8 cellular contexts compared by ENCODE assay signal in the genomic region with DNA sequence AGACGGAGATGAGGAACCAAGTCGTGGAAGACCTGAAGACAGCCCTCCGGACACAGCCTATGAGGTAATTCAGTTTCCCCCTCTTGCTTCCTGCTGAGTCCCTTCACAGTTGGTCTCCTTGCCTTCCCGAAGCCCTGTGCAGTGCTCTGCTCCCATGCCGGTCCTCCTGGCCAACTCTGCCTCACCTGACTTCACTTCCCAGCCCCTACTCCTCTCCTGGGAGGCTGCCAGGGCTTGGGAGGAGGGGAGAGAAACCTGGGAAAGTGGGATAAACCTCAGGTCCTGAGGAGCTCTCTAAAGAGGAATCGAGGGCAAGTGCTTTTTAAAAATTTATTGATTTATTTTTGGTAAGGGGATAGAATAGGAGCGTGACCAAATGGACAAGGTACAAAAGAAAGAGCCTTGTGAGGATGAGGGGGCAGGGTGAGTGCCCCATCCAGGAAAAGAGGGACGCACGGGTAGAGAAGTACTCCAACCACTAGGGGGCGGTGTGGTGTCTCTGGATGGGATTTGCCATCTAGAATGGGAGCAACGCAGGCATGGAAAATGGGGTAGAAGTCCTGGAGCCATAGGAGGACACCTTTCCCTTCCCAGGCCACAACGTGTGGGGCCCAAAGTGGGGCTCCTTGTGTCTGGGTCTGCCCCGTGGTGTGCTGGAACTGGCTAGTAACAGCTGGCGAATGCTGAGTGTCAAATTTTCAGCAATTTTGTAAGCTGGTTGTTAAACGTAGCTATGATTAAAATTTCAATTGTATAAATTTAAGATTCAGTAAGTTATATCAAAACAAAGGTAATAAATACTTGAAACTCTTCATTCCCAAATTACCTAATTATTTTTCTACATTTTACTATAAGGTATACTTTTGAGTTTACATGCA.
DNase-seq lines count a peak whose midpoint lies in the region; ATAC-seq and TF ChIP-seq lines count a peak whose summit lies in the region.

No MANE protein-coding gene starts in this region.

- 71% methylated on average over 15 of the region's 15 CpGs for WGBS in smooth muscle cell (ENCODE audit: low lambda C conversion rate)

- no peak overlapping the region for H3K27ac ChIP-seq in CD4-positive, CD25-positive, alpha-beta regulatory T cell (ENCODE audit: insufficient read depth, low read length, poor library complexity, severe bottlenecking)
- no peak overlapping the region for H3K27ac ChIP-seq in smooth muscle cell (ENCODE audit: low read depth)

- H3K9ac ChIP-seq in smooth muscle cell (ENCODE audit: low read depth) = no peak overlapping the region

- no peaks in the 10 kb centered on the region for H3K27me3 Mint-ChIP-seq in CD4-positive, CD25-positive, alpha-beta regulatory T cell

- H3K9me3 ChIP-seq in CD4-positive, CD25-positive, alpha-beta regulatory T cell (ENCODE audit: control insufficient read depth in 2 of 2, low read length in 2 of 2) = no peaks in the 10 kb centered on the region
- no peaks in the 10 kb centered on the region for H3K9me3 ChIP-seq in smooth muscle cell (replicated peaks; ENCODE audit: low read depth)

- no peaks in the 10 kb centered on the region for H3K9me3 Mint-ChIP-seq in CD4-positive, CD25-positive, alpha-beta regulatory T cell

- TF ChIP-seq CTCF in HFF-Myc (IDR thresholded peaks at IDR 0.05; ENCODE audit: low read depth, low read length, missing control alignments) (peak; percentile 84), smooth muscle cell (IDR thresholded peaks at IDR 0.05; ENCODE audit: borderline replicate concordance, insufficient read depth, poor library complexity, severe bottlenecking) (peak; percentile 74)

- H3K4me1 Mint-ChIP-seq in CD4-positive, CD25-positive, alpha-beta regulatory T cell = no peaks in the 10 kb centered on the region

- in situ Hi-C loops in SK-MEL-5 (cut with HindIII; ENCODE audit: low pct_unique_long_range_greater_than_20kb, low sequenced_read_pairs) = no loop called here

- H3K4me3 Mint-ChIP-seq in CD4-positive, CD25-positive, alpha-beta regulatory T cell = no peak overlapping the region

- H3K36me3 ChIP-seq in CD4-positive, CD25-positive, alpha-beta regulatory T cell (ENCODE audit: control insufficient read depth, insufficient read depth, low read length) = no peaks in the 10 kb centered on the region
- H3K36me3 ChIP-seq in smooth muscle cell (ENCODE audit: low read depth) = no peaks in the 10 kb centered on the region

- no peak overlapping the region for H2AFZ ChIP-seq in smooth muscle cell (ENCODE audit: low read depth)

- no peaks in the 10 kb centered on the region for H3K79me2 ChIP-seq in smooth muscle cell (ENCODE audit: low read depth)

- no peak overlapping the region for H3K4me2 ChIP-seq in smooth muscle cell

- H3K27me3 ChIP-seq in CD4-positive, CD25-positive, alpha-beta regulatory T cell (ENCODE audit: control insufficient read depth, insufficient read depth, low read length) = no peaks in the 10 kb centered on the region
- H3K27me3 ChIP-seq in smooth muscle cell (ENCODE audit: low read depth) = no peaks in the 10 kb centered on the region

- no peak overlapping the region for H3K27ac Mint-ChIP-seq in CD4-positive, CD25-positive, alpha-beta regulatory T cell

- no peaks in the 10 kb centered on the region for H3K36me3 Mint-ChIP-seq in CD4-positive, CD25-positive, alpha-beta regulatory T cell

- peak; percentile 2 to 38 (median 2) for DNase-seq in CD4-positive, CD25-positive, alpha-beta regulatory T cell
- peak; percentile 36 for DNase-seq in HFF-Myc (ENCODE audit: extremely low read depth, low read depth)
- DNase-seq in SK-MEL-5 (ENCODE audit: low read depth, low spot score) = peak; percentile 86
- peak; percentile 32 for DNase-seq in amniotic stem cell (lab: John Stamatoyannopoulos, UW)
- DNase-seq in hypothalamus (lab: John Stamatoyannopoulos, UW) = peak in 35 of 51 donors; percentile 8 to 81 (median 42)
- no peak for DNase-seq in smooth muscle cell (lab: John Stamatoyannopoulos, UW; ENCODE audit: unreplicated experiment)
- no peak for DNase-seq in GDM1 (lab: John Stamatoyannopoulos, UW)

- H3K4me3 ChIP-seq in CD4-positive, CD25-positive, alpha-beta regulatory T cell (ENCODE audit: low read depth, low read length) = no peak overlapping the region
- H3K4me3 ChIP-seq in HFF-Myc (replicated peaks; ENCODE audit: low read depth, low read length) = no peak overlapping the region
- no peak overlapping the region for H3K4me3 ChIP-seq in smooth muscle cell

- no peaks in the 10 kb centered on the region for H3K4me1 ChIP-seq in CD4-positive, CD25-positive, alpha-beta regulatory T cell (ENCODE audit: control insufficient read depth, insufficient read depth, low read length, poor library complexity, severe bottlenecking)
- no peaks in the 10 kb centered on the region for H3K4me1 ChIP-seq in smooth muscle cell (ENCODE audit: low read depth)

- no peak for ATAC-seq in CD4-positive, CD25-positive, alpha-beta regulatory T cell (ENCODE audit: low read depth in 2 of 2)
- ATAC-seq in GM21737 (IDR thresholded peaks at IDR 0.05; ENCODE audit: unreplicated experiment) = no peak

- no peaks in the 10 kb centered on the region for H3F3A ChIP-seq in smooth muscle cell (ENCODE audit: low read depth)

- no peaks in the 10 kb centered on the region for H4K20me1 ChIP-seq in smooth muscle cell (ENCODE audit: low read depth)

Comparison
In these comparisons a context has a peak if more than half of its experiments do, and no peak if none do; other contexts are left out.
1. DNase-seq: peak in CD4-positive, CD25-positive, alpha-beta regulatory T cell (3 of 3), HFF-Myc (single experiment), SK-MEL-5 (single experiment), amniotic stem cell (single experiment) and hypothalamus (35 of 51); none in smooth muscle cell (single experiment) and GDM1 (single experiment).